In genomic region chrX:48636776-48637175, GRCh38 we compare ENCODE assay signal across 27 cellular contexts. TPM values are rescaled to one million over a fixed set of nuclear protein-coding genes. Genes with fewer than 3 reads are reported as not detected.
DNase-seq lines count a peak whose midpoint lies in the region; ATAC-seq, FAIRE-seq and TF ChIP-seq lines count a peak whose summit lies in the region.
"Had no signal": no experiment of that assay in that cellular context is flagged by ENCODE, and none has a peak within 500 bp of the region (broad histone marks: within the 10 kb centered on the region; RNA-seq: fewer than 3 reads in every experiment).

No MANE protein-coding gene starts in this region.

- no peak for DNase-seq in HepG2 (ENCODE audit: low spot score)
- no peak for DNase-seq in right lobe of liver
- no peak for DNase-seq in OCI-LY7 (ENCODE audit: low spot score)
- peak; percentile 9 for DNase-seq in mesenteric fat pad (ENCODE audit: low spot score)
- DNase-seq in NCI-H2196 (lab: John Stamatoyannopoulos, UW; ENCODE audit: unreplicated experiment): no peak
- DNase-seq in AML-193 (lab: John Stamatoyannopoulos, UW): no peak
- no peak for DNase-seq in Peyer's patch
- DNase-seq: CD4-positive, alpha-beta memory T cell; COR-L47; H9; IMR-90; MV-4-11; NCI-H1105 treated with DMSO at 0.1 percent for 48 hours; NCI-H146; NCI-H1930; NCI-H2107; NCI-H446; NCI-H524 treated with DMSO at 0.1 percent for 48 hours; NCI-H774; NK-92 treated with Interleukin-12 subunit alpha and Interleukin-12 subunit beta, amount 100 ng/mL, for 24 hours; SIG-M5; SK-N-SH; SW 1271 had no signal

- in situ Hi-C loops in HepG2 (cut with HindIII; ENCODE audit: extremely low pct_ligation_motif_present, low pct_unique_long_range_greater_than_20kb): no loop called here

- H3K27ac ChIP-seq in HepG2 (ENCODE audit: extremely low read length, insufficient read depth, low read length) (no peak overlapping the region), right lobe of liver (no peak overlapping the region), OCI-LY7 (ENCODE audit: low read depth, low read length, poor library complexity, severe bottlenecking) (no peak overlapping the region), Peyer's patch (no peak overlapping the region)
- H3K27ac ChIP-seq: BLaER1 treated with 17β-estradiol and CSF1 and Interleukin-3, amounts not matched to agents 10 nM and 100 nM had no signal

- no peaks in the 10 kb centered on the region for H3K27me3 ChIP-seq in HepG2 (ENCODE audit: control insufficient read depth in 1 of 2, insufficient read depth in 2 of 2, low read length in 2 of 2)
- no peaks in the 10 kb centered on the region for H3K27me3 ChIP-seq in right lobe of liver
- H3K27me3 ChIP-seq in Peyer's patch: no peaks in the 10 kb centered on the region

- BruUV-seq in HepG2 (replicated peaks; lab: Mats Ljungman, UMichigan) (no TSS peak), OCI-LY7 (replicated peaks; lab: Mats Ljungman, UMichigan) (no TSS peak)

- H3K36me3 ChIP-seq in HepG2 (replicated peaks in 1 of 2; ENCODE audit: control insufficient read depth in 1 of 2, insufficient read depth in 2 of 2, low read length in 2 of 2) (no peaks in the 10 kb centered on the region), right lobe of liver (no peaks in the 10 kb centered on the region), OCI-LY7 (ENCODE audit: insufficient read depth, low read length) (no peaks in the 10 kb centered on the region), Peyer's patch (no peaks in the 10 kb centered on the region)
- H3K36me3 ChIP-seq: BLaER1 treated with 17β-estradiol and CSF1 and Interleukin-3, amounts not matched to agents 10 nM and 100 nM had no signal

- no peak for TF ChIP-seq RAD21 in HepG2 (CRISPR knock-in tag; IDR thresholded peaks at IDR 0.05)

- 0% methylated on average over 2 of the region's 2 CpGs for WGBS in HepG2 (ENCODE audit: low lambda C conversion rate)
- WGBS in right lobe of liver (ENCODE audit: insufficient coverage, low coverage, low lambda C conversion rate, missing lambda C conversion rate): 27% methylated on average over 2 of the region's 2 CpGs

- H3K4me2 ChIP-seq in HepG2 (ENCODE audit: low read depth, low read length) (no peak overlapping the region), OCI-LY7 (ENCODE audit: low read length) (no peak overlapping the region)
- H3K4me2 ChIP-seq: BLaER1 treated with 17β-estradiol and CSF1 and Interleukin-3, amounts not matched to agents 10 nM and 100 nM; GM23338; SK-N-SH had no signal

- FAIRE-seq in HepG2 (lab: Jason Lieb, UNC): no peak
- FAIRE-seq: RCC 7860 had no signal

- intact Hi-C loops in HepG2 (cut with micrococcal nuclease; ENCODE audit: unreplicated experiment): loop anchor here (10.0 kb wide), 1 partner anchor 118 kb away; no protein-coding TSS in a partner anchor
- intact Hi-C loops in right lobe of liver (cut with DNase I): no loop called here
- intact Hi-C loops in OCI-LY7 (cut with micrococcal nuclease; ENCODE audit: unreplicated experiment): no loop called here

- TF ChIP-seq POLR2A in HepG2 (IDR thresholded peaks at IDR 0.05; ENCODE audit: insufficient read depth in 1 of 2, low read depth in 2 of 2, low read length in 2 of 2): no peak
- TF ChIP-seq POLR2A in right lobe of liver (IDR thresholded peaks at IDR 0.05): no peak
- TF ChIP-seq POLR2A in Peyer's patch (IDR thresholded peaks at IDR 0.05): no peak

- H3K4me3 ChIP-seq in HepG2 (replicated peaks in 1 of 3; ENCODE audit: insufficient read depth in 1 of 3, low read depth in 2 of 3, low read length in 3 of 3) (no peak overlapping the region), right lobe of liver (no peak overlapping the region), OCI-LY7 (ENCODE audit: low read depth, low read length, poor library complexity, severe bottlenecking) (no peak overlapping the region), Peyer's patch (no peak overlapping the region)
- H3K4me3 ChIP-seq: BLaER1 treated with 17β-estradiol and CSF1 and Interleukin-3, amounts not matched to agents 10 nM and 100 nM; GM23338 had no signal

- H3K4me1 ChIP-seq in HepG2 (ENCODE audit: insufficient read depth, low read length) (peaks cover 6% of the 10 kb centered on the region), right lobe of liver (no peaks in the 10 kb centered on the region), OCI-LY7 (ENCODE audit: insufficient read depth, low read length, poor library complexity, severe bottlenecking) (peaks cover 11% of the 10 kb centered on the region), Peyer's patch (peaks cover 0 to 3% (median under 1%) of the 10 kb centered on the region in 4 donors)

- no peak for TF ChIP-seq EP300 in HepG2 (IDR thresholded peaks at IDR 0.05; ENCODE audit: low read depth in 2 of 2, low read length in 2 of 2)
- no peak for TF ChIP-seq EP300 in HepG2 (CRISPR knock-in tag; IDR thresholded peaks at IDR 0.05; ENCODE audit: borderline replicate concordance)

- no peak for ATAC-seq in HepG2
- no peak for ATAC-seq in right lobe of liver
- ATAC-seq: GM23338 had no signal

- no peaks in the 10 kb centered on the region for H3K9me3 ChIP-seq in HepG2 (ENCODE audit: low read length)
- H3K9me3 ChIP-seq in right lobe of liver: no peaks in the 10 kb centered on the region
- no peaks in the 10 kb centered on the region for H3K9me3 ChIP-seq in OCI-LY7 (ENCODE audit: low read length)
- H3K9me3 ChIP-seq in Peyer's patch: no peaks in the 10 kb centered on the region
- H3K9me3 ChIP-seq: SK-N-SH had no signal

- H3K9ac ChIP-seq in HepG2 (ENCODE audit: insufficient read depth, low read depth, low read length): no peak overlapping the region
- H3K9ac ChIP-seq: BLaER1 treated with 17β-estradiol and CSF1 and Interleukin-3, amounts not matched to agents 10 nM and 100 nM; SK-N-SH had no signal

- CTCF ChIA-PET in HepG2 (lab: Yijun Ruan, JAX; ENCODE audit: low intra/inter-chr PET ratio, low total read pairs): no interaction called here
- CTCF ChIA-PET in OCI-LY7 (lab: Charles Lee; ENCODE audit: unreplicated experiment): no interaction called here

- H3K9me2 ChIP-seq in OCI-LY7 (ENCODE audit: insufficient read depth, low read length): no peaks in the 10 kb centered on the region
- H3K9me2 ChIP-seq: SK-N-SH had no signal

- no peak overlapping the region for H2AFZ ChIP-seq in HepG2 (ENCODE audit: low read length)
- peak overlapping the region; percentile 64 for H2AFZ ChIP-seq in OCI-LY7 (ENCODE audit: low read length)
- H2AFZ ChIP-seq: GM23338 had no signal

- H3K79me2 ChIP-seq in HepG2 (ENCODE audit: insufficient read depth, low read length): no peaks in the 10 kb centered on the region
- H3K79me2 ChIP-seq in OCI-LY7 (ENCODE audit: insufficient read depth, low read depth, low read length): no peaks in the 10 kb centered on the region

- TF ChIP-seq CTCF in HepG2 (CRISPR knock-in tag; IDR thresholded peaks at IDR 0.05): no peak
- TF ChIP-seq CTCF in right lobe of liver (IDR thresholded peaks at IDR 0.05): no peak
- no peak for TF ChIP-seq CTCF in OCI-LY7 (conservative IDR thresholded peaks at IDR 0.05; ENCODE audit: low read length)
- TF ChIP-seq CTCF in Peyer's patch (IDR thresholded peaks at IDR 0.05): no peak

- POLR2A ChIA-PET in HepG2 (lab: Yijun Ruan, JAX): no interaction called here
- POLR2A ChIA-PET in OCI-LY7 (lab: Charles Lee): no interaction called here

- H4K20me1 ChIP-seq in HepG2 (ENCODE audit: insufficient read depth, low read length) (no peaks in the 10 kb centered on the region), OCI-LY7 (ENCODE audit: insufficient read depth, low read length) (no peaks in the 10 kb centered on the region)
- H4K20me1 ChIP-seq: BLaER1 treated with 17β-estradiol and CSF1 and Interleukin-3, amounts not matched to agents 10 nM and 100 nM had no signal

RNA-seq across cellular contexts. Expression of gene WDR13, which starts 39.5 kb away (rescaled TPM):
- 19.3 and 28.7 TPM in 2 replicates for total RNA-seq in HepG2 (2016; rRNA removed; fragmentation: Illumina TruSeq; extraction: Trizol)
- total RNA-seq in HepG2 (2016; cell fraction: cytosol; rRNA removed; fragmentation: Illumina TruSeq; extraction: Trizol; ENCODE audit: low read depth): 23.0 and 33.2 TPM in 2 replicates
- total RNA-seq in HepG2 (2016; cell fraction: insoluble cytoplasmic fraction; rRNA removed; fragmentation: Illumina TruSeq; extraction: Trizol): 20.8 and 29.5 TPM in 2 replicates
- 42.7 and 44.4 TPM in 2 replicates for total RNA-seq in HepG2 (2016; cell fraction: membrane; rRNA removed; fragmentation: Illumina TruSeq; extraction: Trizol)
- 15.9 and 18.0 TPM in 2 replicates for total RNA-seq in HepG2 (2016; cell fraction: nucleus; rRNA removed; fragmentation: Illumina TruSeq; extraction: Trizol)
- polyA plus RNA-seq in HepG2 (2011; rRNA removed): 37.1 and 52.7 TPM in 2 replicates
- 31.9 and 50.0 TPM in 2 replicates for polyA plus RNA-seq in HepG2 (2011; cell fraction: cytosol; rRNA removed)
- polyA plus RNA-seq in HepG2 (2011; cell fraction: nucleus; rRNA removed): 389 and 473 TPM in 2 replicates
- 55.2 and 81.7 TPM in 2 replicates for polyA plus RNA-seq in HepG2 (2012)
- 21.0 and 24.5 TPM in 2 replicates for polyA plus RNA-seq in HepG2 (2016; cell fraction: cytosol; fragmentation: Illumina TruSeq; extraction: Trizol; ENCODE audit: low read depth)
- polyA plus RNA-seq in HepG2 (2016; cell fraction: insoluble cytoplasmic fraction; fragmentation: Illumina TruSeq; extraction: Trizol; ENCODE audit: low read depth): 20.4 and 20.7 TPM in 2 replicates
- polyA plus RNA-seq in HepG2 (2016; cell fraction: membrane; fragmentation: Illumina TruSeq; extraction: Trizol; ENCODE audit: low read depth): 28.5 and 34.5 TPM in 2 replicates
- 29.3 and 35.6 TPM in 2 replicates for polyA plus RNA-seq in HepG2 (2016; cell fraction: nucleus; fragmentation: Illumina TruSeq; extraction: Trizol; ENCODE audit: insufficient read depth, low read depth)
- polyA minus RNA-seq in HepG2 (2011; rRNA and poly(A)+ RNA removed; ENCODE audit: low replicate concordance): 95.4 and 111 TPM in 2 replicates
- 39.0 and 46.7 TPM in 2 replicates for polyA minus RNA-seq in HepG2 (2011; cell fraction: cytosol; rRNA and poly(A)+ RNA removed)
- polyA minus RNA-seq in HepG2 (2011; cell fraction: nucleus; rRNA and poly(A)+ RNA removed): 36.2 and 42.4 TPM in 2 replicates
- 100 to 1,000 TPM in 2 of 6 experiments, 10 to 100 TPM in 4; 46.5 to 193 (median 80.8) TPM for total RNA-seq in right lobe of liver
- 46.7 and 55.6 TPM in 2 replicates for total RNA-seq in OCI-LY7 (2014; rRNA removed; shearing (Covaris generic))
- 40.3 and 58.5 TPM in 2 replicates for total RNA-seq in OCI-LY7 (2022)
- total RNA-seq in mesenteric fat pad: 96.9 TPM
- total RNA-seq in Peyer's patch: 100 to 1,000 TPM in 2 of 4 donors, 10 to 100 TPM in 2; 95.1 to 218 (median 107) TPM

RNA-seq across cellular contexts. Expression of gene WAS, which starts 46.8 kb away (rescaled TPM):
- not detected in 2 replicates for total RNA-seq in HepG2 (2016; rRNA removed; fragmentation: Illumina TruSeq; extraction: Trizol)
- not detected in 2 replicates for total RNA-seq in HepG2 (2016; cell fraction: cytosol; rRNA removed; fragmentation: Illumina TruSeq; extraction: Trizol; ENCODE audit: low read depth)
- not detected in 2 replicates for total RNA-seq in HepG2 (2016; cell fraction: insoluble cytoplasmic fraction; rRNA removed; fragmentation: Illumina TruSeq; extraction: Trizol)
- not detected in 2 replicates for total RNA-seq in HepG2 (2016; cell fraction: membrane; rRNA removed; fragmentation: Illumina TruSeq; extraction: Trizol)
- not detected in 2 replicates for total RNA-seq in HepG2 (2016; cell fraction: nucleus; rRNA removed; fragmentation: Illumina TruSeq; extraction: Trizol)
- 0.11 and 0.18 TPM in 2 replicates for polyA plus RNA-seq in HepG2 (2011; rRNA removed)
- polyA plus RNA-seq in HepG2 (2011; cell fraction: cytosol; rRNA removed): 0.03 TPM in 1 of 2 replicates, not detected in the other
- 0.21 and 0.54 TPM in 2 replicates for polyA plus RNA-seq in HepG2 (2011; cell fraction: nucleus; rRNA removed)
- 0.21 TPM in 2 replicates for polyA plus RNA-seq in HepG2 (2012)
- not detected in 2 replicates for polyA plus RNA-seq in HepG2 (2016; cell fraction: cytosol; fragmentation: Illumina TruSeq; extraction: Trizol; ENCODE audit: low read depth)
- not detected in 2 replicates for polyA plus RNA-seq in HepG2 (2016; cell fraction: insoluble cytoplasmic fraction; fragmentation: Illumina TruSeq; extraction: Trizol; ENCODE audit: low read depth)
- not detected in 2 replicates for polyA plus RNA-seq in HepG2 (2016; cell fraction: membrane; fragmentation: Illumina TruSeq; extraction: Trizol; ENCODE audit: low read depth)
- polyA plus RNA-seq in HepG2 (2016; cell fraction: nucleus; fragmentation: Illumina TruSeq; extraction: Trizol; ENCODE audit: insufficient read depth, low read depth): not detected in 2 replicates
- 0.08 and 0.09 TPM in 2 replicates for polyA minus RNA-seq in HepG2 (2011; rRNA and poly(A)+ RNA removed; ENCODE audit: low replicate concordance)
- polyA minus RNA-seq in HepG2 (2011; cell fraction: cytosol; rRNA and poly(A)+ RNA removed): not detected in 2 replicates
- not detected in 2 replicates for polyA minus RNA-seq in HepG2 (2011; cell fraction: nucleus; rRNA and poly(A)+ RNA removed)
- 1 to 10 TPM; 2.4 to 7.2 (median 4.8) TPM for total RNA-seq in right lobe of liver
- total RNA-seq in OCI-LY7 (2014; rRNA removed; shearing (Covaris generic)): 43.9 and 44.8 TPM in 2 replicates
- 87.0 and 89.7 TPM in 2 replicates for total RNA-seq in OCI-LY7 (2022)
- 22.0 TPM for total RNA-seq in mesenteric fat pad
- 10 to 100 TPM in 1 of 4 donors, 1 to 10 TPM in 3; 3.5 to 45.4 (median 7.6) TPM for total RNA-seq in Peyer's patch
- total RNA-seq: IMR-90 had no signal
- polyA plus RNA-seq: AG04450 had no signal

RNA-seq across cellular contexts. Expression of gene SUV39H1, which starts 59.8 kb away (rescaled TPM):
- total RNA-seq in HepG2 (2016; rRNA removed; fragmentation: Illumina TruSeq; extraction: Trizol) (9.9 and 10.1 TPM in 2 replicates), right lobe of liver (10 to 100 TPM in 1 of 6 experiments, 1 to 10 TPM in 5; 2.2 to 10.8 (median 3.5) TPM), OCI-LY7 (2022) (33.0 and 34.2 TPM in 2 replicates), mesenteric fat pad (5.1 TPM), Peyer's patch (1 to 10 TPM; 2.5 to 7.4 (median 4.2) TPM)
- total RNA-seq in HepG2 (2016; cell fraction: cytosol; rRNA removed; fragmentation: Illumina TruSeq; extraction: Trizol; ENCODE audit: low read depth): 1.2 and 1.6 TPM in 2 replicates
- 9.2 and 10.1 TPM in 2 replicates for total RNA-seq in HepG2 (2016; cell fraction: insoluble cytoplasmic fraction; rRNA removed; fragmentation: Illumina TruSeq; extraction: Trizol)
- total RNA-seq in HepG2 (2016; cell fraction: membrane; rRNA removed; fragmentation: Illumina TruSeq; extraction: Trizol): 5.1 and 5.5 TPM in 2 replicates
- total RNA-seq in HepG2 (2016; cell fraction: nucleus; rRNA removed; fragmentation: Illumina TruSeq; extraction: Trizol): 7.0 and 7.4 TPM in 2 replicates
- polyA plus RNA-seq in HepG2 (2011; rRNA removed): 3.2 and 5.2 TPM in 2 replicates
- polyA plus RNA-seq in HepG2 (2011; cell fraction: cytosol; rRNA removed): 2.8 and 5.0 TPM in 2 replicates
- polyA plus RNA-seq in HepG2 (2011; cell fraction: nucleus; rRNA removed): 5.5 and 9.7 TPM in 2 replicates
- 2.7 and 4.7 TPM in 2 replicates for polyA plus RNA-seq in HepG2 (2012)
- polyA plus RNA-seq in HepG2 (2016; cell fraction: cytosol; fragmentation: Illumina TruSeq; extraction: Trizol; ENCODE audit: low read depth): 1.3 and 1.5 TPM in 2 replicates
- polyA plus RNA-seq in HepG2 (2016; cell fraction: insoluble cytoplasmic fraction; fragmentation: Illumina TruSeq; extraction: Trizol; ENCODE audit: low read depth): 8.6 and 12.5 TPM in 2 replicates
- 3.6 and 3.7 TPM in 2 replicates for polyA plus RNA-seq in HepG2 (2016; cell fraction: membrane; fragmentation: Illumina TruSeq; extraction: Trizol; ENCODE audit: low read depth)
- polyA plus RNA-seq in HepG2 (2016; cell fraction: nucleus; fragmentation: Illumina TruSeq; extraction: Trizol; ENCODE audit: insufficient read depth, low read depth): 13.6 and 14.6 TPM in 2 replicates
- 9.3 and 68.5 TPM in 2 replicates for polyA minus RNA-seq in HepG2 (2011; rRNA and poly(A)+ RNA removed; ENCODE audit: low replicate concordance)
- 3.1 and 5.0 TPM in 2 replicates for polyA minus RNA-seq in HepG2 (2011; cell fraction: cytosol; rRNA and poly(A)+ RNA removed)
- polyA minus RNA-seq in HepG2 (2011; cell fraction: nucleus; rRNA and poly(A)+ RNA removed): 3.9 and 4.2 TPM in 2 replicates
- 21.1 and 27.0 TPM in 2 replicates for total RNA-seq in OCI-LY7 (2014; rRNA removed; shearing (Covaris generic))
